Comparison of ENCODE assay signal across 28 cellular contexts in genomic region chr4:88247148-88247547, GRCh38.
"Had no signal": no experiment of that assay in that cellular context is flagged by ENCODE, and none has a peak within 500 bp of the region (broad histone marks: within the 10 kb centered on the region; RNA-seq: fewer than 3 reads in every experiment).

No MANE protein-coding gene starts in this region.

- ATAC-seq: activated CD4-positive, alpha-beta T cell treated with anti-CD3 and anti-CD28 coated beads for 36 hours; activated CD4-positive, CD25-positive, alpha-beta regulatory T cell treated with anti-CD3 and anti-CD28 coated beads, Interleukin-2, amount 50 U/mL, for 24 hours; activated CD8-positive, alpha-beta T cell treated with anti-CD3 and anti-CD28 coated beads, Interleukin-2, amount 10 ng/mL, durations not matched to agents 7 days and 5 days; activated naive CD8-positive, alpha-beta T cell treated with anti-CD3 and anti-CD28 coated beads, Interleukin-2, amount 50 U/mL, for 24 hours; PC-3; WTC11 had no signal

- DNase-seq: activated CD4-positive, alpha-beta T cell treated with anti-CD3 and anti-CD28 coated beads for 36 hours; activated CD4-positive, alpha-beta T cell treated with anti-CD3 and anti-CD28 coated beads, Interleukin-2, amount 10 ng/mL, durations not matched to agents 7 days and 5 days; activated CD4-positive, alpha-beta T cell treated with anti-CD3 and anti-CD28 coated beads, Interleukin-2, amount 50 U/mL, for 48 hours; activated CD8-positive, alpha-beta T cell treated with anti-CD3 and anti-CD28 coated beads, Interleukin-2, amount 10 ng/mL, durations not matched to agents 7 days and 5 days; activated gamma-delta T cell; activated naive CD4-positive, alpha-beta T cell treated with Interleukin-2 at 50 U/mL for 16 hours; activated naive CD8-positive, alpha-beta T cell treated with anti-CD3 and anti-CD28 coated beads, Interleukin-2, amount 50 U/mL, for 24 hours; activated T-cell treated with anti-CD3 and anti-CD28 coated beads, Interleukin-2, amount 50 U/mL, for 24 hours; anterior cingulate cortex; caudate nucleus; Karpas-422; KBM-7; NCI-H1048; NCI-H1105 treated with DMSO at 0.1 percent for 48 hours; NCI-H1436; NCI-H1694; NCI-H1930; NCI-H2081 treated with DMSO at 0.1 percent for 48 hours; NCI-H345; NCI-H524 treated with DMSO at 0.1 percent for 48 hours; PC-3; Peyer's patch; RPMI8226; SHP77 treated with DMSO at 0.1 percent for 48 hours; SK-N-SH had no signal

- H3K4me1 ChIP-seq: Peyer's patch, SJSA1 had no signal

- H3K27me3 ChIP-seq: Peyer's patch had no signal

- H3K9ac ChIP-seq: SK-N-SH had no signal

- H3K27ac ChIP-seq: Peyer's patch, SJSA1 had no signal

- H3K4me3 ChIP-seq: Peyer's patch, SJSA1 had no signal

- H3K9me3 ChIP-seq: Peyer's patch, SJSA1, SK-N-SH had no signal

- H3K36me3 ChIP-seq: Peyer's patch, SJSA1 had no signal
